8 cellular contexts compared by ENCODE assay signal in genomic region chr2:129923265-129924141, GRCh38. TPM values are rescaled to one million over a fixed set of nuclear protein-coding genes. Genes with fewer than 3 reads are reported as not detected.
DNase-seq lines count a peak whose midpoint lies in the region; ATAC-seq and TF ChIP-seq lines count a peak whose summit lies in the region.

No MANE protein-coding gene starts in this region.

- no TSS peak for BruUV-seq in Panc1 (replicated peaks; lab: Mats Ljungman, UMichigan)

- TF ChIP-seq CTCF in Panc1 (IDR thresholded peaks at IDR 0.05) (peak; percentile 58), lower lobe of right lung (IDR thresholded peaks at IDR 0.05) (peak; percentile 37)

- peak; percentile 26 for DNase-seq in EL
- peak; percentile 27 for DNase-seq in Jurkat, Clone E6-1 (ENCODE audit: low read depth, low spot score)
- DNase-seq in Panc1 (ENCODE audit: low read depth, low spot score) = peak; percentile 17
- peak; percentile 64 for DNase-seq in dermis blood vessel endothelial cell
- no peak for DNase-seq in lower lobe of right lung
- no peak for DNase-seq in effector memory CD4-positive, alpha-beta T cell

- H3K27me3 ChIP-seq in Panc1 (ENCODE audit: control insufficient read depth, insufficient read depth, low read length) = peaks cover 3% of the 10 kb centered on the region; the same call in 1 of the 2 replicates
- H3K27me3 ChIP-seq in lower lobe of right lung (ENCODE audit: low read depth) = peaks cover 23% of the 10 kb centered on the region
- H3K27me3 ChIP-seq in effector memory CD4-positive, alpha-beta T cell (replicated peaks; ENCODE audit: control insufficient read depth, insufficient read depth, low read length, poor library complexity, severe bottlenecking) = peaks cover 8% of the 10 kb centered on the region

- in situ Hi-C loops in Panc1 (cut with HindIII; ENCODE audit: low pct_unique_long_range_greater_than_20kb, low sequenced_read_pairs) = no loop called here

- H3K9me3 ChIP-seq in Panc1 (ENCODE audit: control insufficient read depth, insufficient read depth, low read depth, low read length) (peaks cover 8% of the 10 kb centered on the region; the same call in 1 of the 2 replicates), lower lobe of right lung (peaks cover 13% of the 10 kb centered on the region)
- H3K9me3 ChIP-seq in effector memory CD4-positive, alpha-beta T cell (ENCODE audit: control insufficient read depth, low read length) = peaks cover 4% of the 10 kb centered on the region

- H3K36me3 ChIP-seq in Panc1 (ENCODE audit: control insufficient read depth, insufficient read depth, low read length) (no peaks in the 10 kb centered on the region), lower lobe of right lung (no peaks in the 10 kb centered on the region)
- H3K36me3 ChIP-seq in effector memory CD4-positive, alpha-beta T cell (ENCODE audit: control insufficient read depth, insufficient read depth, low read length) = no peaks in the 10 kb centered on the region

- CTCF ChIA-PET in Panc1 (lab: Charles Lee) = interaction anchor here (0.6 to 1.7 kb wide), 5 partner anchors 32 to 1764 kb away, joined by 3 to 5 read pairs (median 3); no protein-coding TSS in a partner anchor

- POLR2A ChIA-PET in Panc1 (lab: Charles Lee) = interaction anchor here (0.6 kb wide), 1 partner anchor 806 kb away, joined by 4 read pairs; no protein-coding TSS in a partner anchor

- H3K27ac ChIP-seq in Panc1 (ENCODE audit: low read length) = no peak overlapping the region
- H3K27ac ChIP-seq in lower lobe of right lung = no peak overlapping the region
- no peak overlapping the region for H3K27ac ChIP-seq in effector memory CD4-positive, alpha-beta T cell (ENCODE audit: insufficient read depth, low read length, poor library complexity, severe bottlenecking)

- peak; percentile 88 for ATAC-seq in Panc1
- ATAC-seq in lower lobe of right lung = peak; percentile 41 to 68
- no peak for ATAC-seq in HG03571 (IDR thresholded peaks at IDR 0.05; ENCODE audit: unreplicated experiment)
- no peak for ATAC-seq in GM18870 (IDR thresholded peaks at IDR 0.05; ENCODE audit: unreplicated experiment)

- H3K4me1 ChIP-seq in Panc1 (ENCODE audit: control insufficient read depth, insufficient read depth, low read length) = peaks cover 3% of the 10 kb centered on the region
- peaks cover 6% of the 10 kb centered on the region for H3K4me1 ChIP-seq in lower lobe of right lung
- peaks cover 3% of the 10 kb centered on the region for H3K4me1 ChIP-seq in effector memory CD4-positive, alpha-beta T cell (ENCODE audit: control insufficient read depth, insufficient read depth, low read length, poor library complexity, severe bottlenecking)

- no peak overlapping the region for H3K4me3 ChIP-seq in Jurkat, Clone E6-1 (ENCODE audit: low read length)
- peak overlapping the region in 1 of 2 experiments; percentile 17; a peak in 1 of 4 replicates for H3K4me3 ChIP-seq in Panc1 (ENCODE audit: low read depth in 2 of 2, low read length in 2 of 2)
- no peak overlapping the region for H3K4me3 ChIP-seq in lower lobe of right lung
- H3K4me3 ChIP-seq in effector memory CD4-positive, alpha-beta T cell (ENCODE audit: insufficient read depth, low read depth, low read length, poor library complexity, severe bottlenecking) = no peak overlapping the region

- intact Hi-C loops in Panc1 (cut with micrococcal nuclease; ENCODE audit: unreplicated experiment) = loop anchor here (10.0 kb wide), 1 partner anchor 1189 kb away; no protein-coding TSS in a partner anchor
- intact Hi-C loops in lower lobe of right lung (cut with DNase I) = no loop called here

RNA-seq across cellular contexts. Expression of gene RAB6C, which starts 56.0 kb away (rescaled TPM):
- 0.44 TPM for polyA plus RNA-seq in Jurkat, Clone E6-1 (2012; ENCODE audit: insufficient read depth, insufficient read length)
- total RNA-seq in Panc1 (2021; ENCODE audit: unreplicated experiment) = 0.13 TPM
- not detected for polyA plus RNA-seq in Panc1 (2012; ENCODE audit: insufficient read length)
- total RNA-seq in dermis blood vessel endothelial cell = under 0.01 TPM in 1 of 2 replicates, not detected in the other
- total RNA-seq in lower lobe of right lung = not detected

Comparison
In these comparisons a context has a peak if more than half of its experiments do, and no peak if none do; other contexts are left out.
1. DNase-seq: peak in EL (single experiment), Jurkat, Clone E6-1 (single experiment), Panc1 (single experiment) and dermis blood vessel endothelial cell (single experiment); none in lower lobe of right lung (single experiment) and effector memory CD4-positive, alpha-beta T cell (0 of 3).
2. ATAC-seq: peak in Panc1 (single experiment) and lower lobe of right lung (2 of 2); none in HG03571 (single experiment) and GM18870 (single experiment).